Comparison of ENCODE assay signal across 27 cellular contexts in the genomic region with DNA sequence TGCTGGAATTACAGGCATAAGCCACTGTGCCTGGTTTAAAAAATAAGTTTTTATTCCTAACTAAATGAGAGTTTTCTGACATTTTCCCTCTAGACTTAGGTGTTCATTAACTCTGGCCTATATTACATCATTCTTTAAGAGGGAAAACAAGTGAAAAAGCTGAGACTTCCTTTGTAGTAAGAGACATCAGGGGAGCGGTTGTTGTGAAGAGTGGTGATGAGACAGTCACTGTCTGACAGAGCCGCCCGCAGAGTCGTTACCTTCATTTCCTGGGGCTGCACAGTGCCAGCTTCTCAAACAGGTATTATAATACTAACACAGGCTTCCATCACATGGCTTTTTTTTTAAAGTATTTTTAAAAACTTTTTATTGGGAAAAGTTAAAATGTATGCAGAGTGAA. TPM values are rescaled to one million over a fixed set of nuclear protein-coding genes. Genes with fewer than 3 reads are reported as not detected.
DNase-seq lines count a peak whose midpoint lies in the region; ATAC-seq lines count a peak whose summit lies in the region.
"Had no signal": no experiment of that assay in that cellular context is flagged by ENCODE, and none has a peak within 500 bp of the region (broad histone marks: within the 10 kb centered on the region; RNA-seq: fewer than 3 reads in every experiment).

No MANE protein-coding gene starts in this region.

- POLR2A ChIA-PET in T-cell (lab: Charles Lee) = interaction anchor here in 1 of 2 donors (0.6 kb wide), 2 partner anchors 133 to 516 kb away, joined by 3 read pairs; no protein-coding TSS in a partner anchor

- CTCF ChIA-PET in T-cell (lab: Charles Lee) = interaction anchor here (0.7 to 4.8 kb wide), 2 partner anchors 100 to 721 kb away, joined by 5 to 51 read pairs; no protein-coding TSS in a partner anchor

- DNase-seq in activated CD8-positive, alpha-beta memory T cell treated with anti-CD3 and anti-CD28 coated beads, Interleukin-2, amount 50 U/mL, for 4 hours = peak; percentile 43
- no peak for DNase-seq in activated CD8-positive, alpha-beta memory T cell treated with anti-CD3 and anti-CD28 coated beads for 24 hours
- DNase-seq in T-cell (peak in 31 of 34 experiments; percentile 12 to 74 (median 48)), dedifferentiated amniotic fluid mesenchymal stem cell (ENCODE audit: extremely low spot score) (no peak)
- no peak for DNase-seq in natural killer cell treated with Interleukin-12 subunit alpha and Interleukin-12 subunit beta and Interleukin-15 and Interleukin-18, amount 100 ng/mL, for 72 hours (ENCODE audit: low spot score)
- DNase-seq: activated B cell treated with CpG ODN at 0.5 μM for 24 hours, amniotic stem cell, DMS153, dorsolateral prefrontal cortex, foreskin fibroblast, GDM1, hypothalamus, islet precursor cell, Kasumi-1, NCI-H1092 treated with DMSO at 0.1 percent for 48 hours, NCI-H2081 treated with DMSO at 0.1 percent for 48 hours, NCI-H510A treated with DMSO at 0.1 percent for 48 hours, SK-N-SH, T1000 had no signal

- ATAC-seq in T-cell (replicated peaks in 1 of 4) (peak; percentile 76 to 84 (median 80)), GM21529 (IDR thresholded peaks at IDR 0.05; ENCODE audit: unreplicated experiment) (no peak), GM18870 (IDR thresholded peaks at IDR 0.05; ENCODE audit: unreplicated experiment) (no peak)
- ATAC-seq in natural killer cell treated with Interleukin-12 subunit alpha and Interleukin-12 subunit beta and Interleukin-15 and Interleukin-18, amount 100 ng/mL, for 72 hours = peak; percentile 70 to 75
- ATAC-seq: lower lobe of right lung had no signal

- H3K36me3 Mint-ChIP-seq in T-cell = peaks cover 17% of the 10 kb centered on the region
- H3K36me3 Mint-ChIP-seq in activated naive CD8-positive, alpha-beta T cell = peaks cover under 1% of the 10 kb centered on the region
- H3K36me3 Mint-ChIP-seq in natural killer cell treated with Interleukin-12 subunit alpha and Interleukin-12 subunit beta and Interleukin-15 and Interleukin-18, amount 100 ng/mL, for 72 hours = peaks cover 2% of the 10 kb centered on the region

- H3K27ac Mint-ChIP-seq in T-cell = peak overlapping the region; percentile 74 to 80
- peak overlapping the region; percentile 86 for H3K27ac Mint-ChIP-seq in activated naive CD8-positive, alpha-beta T cell
- H3K27ac Mint-ChIP-seq in natural killer cell treated with Interleukin-12 subunit alpha and Interleukin-12 subunit beta and Interleukin-15 and Interleukin-18, amount 100 ng/mL, for 72 hours = no peak overlapping the region
- H3K27ac Mint-ChIP-seq: activated B cell treated with CpG ODN at 0.5 μM for 24 hours had no signal

- H3K4me3 Mint-ChIP-seq in T-cell = peak overlapping the region in 2 of 3 donors; percentile 8 to 64
- H3K4me3 Mint-ChIP-seq in activated naive CD8-positive, alpha-beta T cell = peak overlapping the region; percentile 53
- no peak overlapping the region for H3K4me3 Mint-ChIP-seq in natural killer cell treated with Interleukin-12 subunit alpha and Interleukin-12 subunit beta and Interleukin-15 and Interleukin-18, amount 100 ng/mL, for 72 hours
- H3K4me3 Mint-ChIP-seq: activated B cell treated with CpG ODN at 0.5 μM for 24 hours had no signal

- peaks cover 4 to 5% of the 10 kb centered on the region in 2 donors for H3K27me3 Mint-ChIP-seq in T-cell
- peaks cover 2% of the 10 kb centered on the region for H3K27me3 Mint-ChIP-seq in activated naive CD8-positive, alpha-beta T cell
- peaks cover 0 to 3% of the 10 kb centered on the region in 2 donors for H3K27me3 Mint-ChIP-seq in natural killer cell treated with Interleukin-12 subunit alpha and Interleukin-12 subunit beta and Interleukin-15 and Interleukin-18, amount 100 ng/mL, for 72 hours
- H3K27me3 Mint-ChIP-seq: activated B cell treated with CpG ODN at 0.5 μM for 24 hours had no signal

- peaks cover 25 to 27% (median 27%) of the 10 kb centered on the region in 3 donors for H3K4me1 Mint-ChIP-seq in T-cell
- peaks cover 27% of the 10 kb centered on the region for H3K4me1 Mint-ChIP-seq in activated naive CD8-positive, alpha-beta T cell (ENCODE audit: low read depth)
- peaks cover 17 to 24% of the 10 kb centered on the region in 2 donors for H3K4me1 Mint-ChIP-seq in natural killer cell treated with Interleukin-12 subunit alpha and Interleukin-12 subunit beta and Interleukin-15 and Interleukin-18, amount 100 ng/mL, for 72 hours (ENCODE audit: low read depth in 2 of 2)

- H3K9me3 Mint-ChIP-seq in T-cell = no peaks in the 10 kb centered on the region
- no peaks in the 10 kb centered on the region for H3K9me3 Mint-ChIP-seq in activated naive CD8-positive, alpha-beta T cell (ENCODE audit: low read depth)
- H3K9me3 Mint-ChIP-seq in natural killer cell treated with Interleukin-12 subunit alpha and Interleukin-12 subunit beta and Interleukin-15 and Interleukin-18, amount 100 ng/mL, for 72 hours = no peaks in the 10 kb centered on the region
- H3K9me3 Mint-ChIP-seq: activated B cell treated with CpG ODN at 0.5 μM for 24 hours had no signal

RNA-seq across cellular contexts. Expression of gene TDRD9, which starts 19.7 kb away (rescaled TPM):
- 1 to 10 TPM in 1 of 5 donors, under 1 TPM in 4; 0.43 to 1.3 (median 0.56) TPM for total RNA-seq in T-cell
- 1 to 10 TPM; 1.1 to 2.1 TPM for total RNA-seq in natural killer cell treated with Interleukin-12 subunit alpha and Interleukin-12 subunit beta and Interleukin-15 and Interleukin-18, amount 100 ng/mL, for 72 hours
- total RNA-seq: RPMI7951 had no signal

RNA-seq across cellular contexts. Expression of gene RD3L, which starts 33.7 kb away (rescaled TPM):
- not detected for total RNA-seq in T-cell
- not detected for total RNA-seq in natural killer cell treated with Interleukin-12 subunit alpha and Interleukin-12 subunit beta and Interleukin-15 and Interleukin-18, amount 100 ng/mL, for 72 hours
- total RNA-seq: activated B cell treated with CpG ODN at 0.5 μM for 24 hours, dorsolateral prefrontal cortex, epithelial cell of proximal tubule, lower lobe of right lung, omental fat pad, RPMI7951, thoracic aorta had no signal

Comparison
In these comparisons a context has a peak if more than half of its experiments do, and no peak if none do; other contexts are left out.
1. DNase-seq: peak in activated CD8-positive, alpha-beta memory T cell treated with anti-CD3 and anti-CD28 coated beads, Interleukin-2, amount 50 U/mL, for 4 hours (single experiment) and T-cell (31 of 34); none in activated CD8-positive, alpha-beta memory T cell treated with anti-CD3 and anti-CD28 coated beads for 24 hours (single experiment), natural killer cell treated with Interleukin-12 subunit alpha and Interleukin-12 subunit beta and Interleukin-15 and Interleukin-18, amount 100 ng/mL, for 72 hours (single experiment) and dedifferentiated amniotic fluid mesenchymal stem cell (single experiment).
2. ATAC-seq: peak in T-cell (4 of 4) and natural killer cell treated with Interleukin-12 subunit alpha and Interleukin-12 subunit beta and Interleukin-15 and Interleukin-18, amount 100 ng/mL, for 72 hours (2 of 2); none in GM21529 (single experiment) and GM18870 (single experiment).
3. H3K27ac Mint-ChIP-seq: peak in T-cell (2 of 2) and activated naive CD8-positive, alpha-beta T cell (single experiment); none in natural killer cell treated with Interleukin-12 subunit alpha and Interleukin-12 subunit beta and Interleukin-15 and Interleukin-18, amount 100 ng/mL, for 72 hours (0 of 2).